8 cellular contexts compared by ENCODE assay signal in the genomic region with DNA sequence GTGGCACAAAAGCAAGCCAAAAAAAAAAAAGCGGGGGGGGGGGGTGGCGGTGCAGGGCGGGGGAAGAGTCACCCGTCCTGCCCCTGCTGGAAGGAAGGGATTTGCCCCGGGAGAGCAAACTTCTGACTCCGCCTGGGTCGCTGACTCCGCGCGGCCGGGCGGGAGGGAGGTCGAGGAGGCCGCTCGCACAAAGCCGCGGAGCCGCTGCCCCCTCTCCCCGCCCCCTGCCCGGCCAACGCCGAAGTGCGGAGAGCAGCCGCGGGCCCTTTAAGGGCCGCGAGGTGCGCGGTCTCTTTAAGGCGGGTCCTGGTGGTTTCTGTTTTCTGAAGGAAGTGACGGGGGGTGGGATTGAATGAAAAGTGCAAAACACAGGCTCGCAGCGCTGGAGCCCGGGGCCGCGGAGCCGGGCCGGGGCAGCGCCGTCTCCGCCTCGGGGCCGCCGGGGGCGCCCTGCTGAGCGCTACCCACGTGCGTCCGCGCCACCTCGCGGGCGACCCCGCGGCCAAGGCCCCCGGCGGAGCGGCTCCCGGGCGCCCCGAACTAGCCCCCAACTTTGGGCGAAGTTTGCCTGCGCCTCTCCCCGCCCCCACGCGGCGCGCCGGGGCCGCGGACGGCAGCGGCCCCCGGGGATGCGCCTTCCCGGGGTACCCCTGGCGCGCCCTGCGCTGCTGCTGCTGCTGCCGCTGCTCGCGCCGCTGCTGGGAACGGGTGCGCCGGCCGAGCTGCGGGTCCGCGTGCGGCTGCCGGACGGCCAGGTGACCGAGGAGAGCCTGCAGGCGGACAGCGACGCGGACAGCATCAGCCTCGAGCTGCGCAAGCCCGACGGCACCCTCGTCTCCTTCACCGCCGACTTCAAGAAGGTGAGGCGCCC. TPM values are rescaled to one million over a fixed set of nuclear protein-coding genes. Genes with fewer than 3 reads are reported as not detected.
DNase-seq lines count a peak whose midpoint lies in the region; ATAC-seq and TF ChIP-seq lines count a peak whose summit lies in the region.

A gene (plus strand): TSS at position 382 of the 871 bp plus-strand sequence. CDS start 248 bp downstream, at position 630.

- H3K9ac ChIP-seq in IMR-90 (ENCODE audit: low read depth, low read length) = peak within 1 kb of the TSS; percentile 88

- H3K4me3 ChIP-seq in IMR-90 (ENCODE audit: insufficient read depth, low read depth, low read length) (peak within 1 kb of the TSS; percentile 77), astrocyte of the cerebellum (ENCODE audit: low read depth, low read length) (peak within 1 kb of the TSS; percentile 58), aorta (ENCODE audit: low read length in 2 of 2) (peak within 1 kb of the TSS; percentile 51 to 81)

- BruUV-seq in IMR-90 (replicated peaks; lab: Mats Ljungman, UMichigan) = no TSS peak

- TF ChIP-seq CTCF in IMR-90 (conservative IDR thresholded peaks at IDR 0.05; ENCODE audit: low read depth, low read length) = peak; percentile 26; the same call in 1 of the 2 replicates
- TF ChIP-seq CTCF in astrocyte of the cerebellum (IDR thresholded peaks at IDR 0.05; ENCODE audit: low read depth, low read length, missing control alignments) = peak; percentile 6

- peak within 1 kb of the TSS; percentile 74 for H4K91ac ChIP-seq in IMR-90 (ENCODE audit: insufficient read depth, low read depth, low read length)

- H3K27ac ChIP-seq in IMR-90 (ENCODE audit: insufficient read depth, low read length) (peak within 1 kb of the TSS; percentile 92), aorta (ENCODE audit: low read depth in 1 of 2, low read length in 2 of 2) (no peak within 1 kb of the TSS)

- peak within 1 kb of the TSS; percentile 92 for H3K18ac ChIP-seq in IMR-90 (ENCODE audit: low read depth, low read length)

- H2BK5ac ChIP-seq in IMR-90 (ENCODE audit: low read depth, low read length, poor library complexity, severe bottlenecking) = peak within 1 kb of the TSS; percentile 49

- dilution Hi-C loops in IMR-90 (cut with HindIII; ENCODE audit: low sequenced_read_pairs, unreplicated experiment) = no loop called here

- ATAC-seq in GM21390 (IDR thresholded peaks at IDR 0.05; ENCODE audit: unreplicated experiment) = peak; percentile 89
- peak; percentile 82 for ATAC-seq in IMR-90 (ENCODE audit: low read depth)
- ATAC-seq in T-helper 17 cell = peak; percentile 89
- ATAC-seq in aorta (ENCODE audit: low FRiP score) = peak; percentile 82

- H4K20me1 ChIP-seq in IMR-90 (ENCODE audit: insufficient read depth, low read length) = peaks cover 4% of the 10 kb centered on the region; the same call in 1 of the 2 replicates

- peak within 1 kb of the TSS; percentile 94 to 96 for H4K8ac ChIP-seq in IMR-90 (ENCODE audit: low read depth in 2 of 2, low read length in 2 of 2)

- H4K5ac ChIP-seq in IMR-90 (ENCODE audit: low read depth, low read length) = peak within 1 kb of the TSS; percentile 96

- peak within 1 kb of the TSS; percentile 84 for H2BK20ac ChIP-seq in IMR-90 (ENCODE audit: low read depth, low read length)

- H3K27ac Mint-ChIP-seq in T-helper 17 cell = peak within 1 kb of the TSS; percentile 92

- peaks cover 20 to 50% of the 10 kb centered on the region in 2 experiments for H3K79me1 ChIP-seq in IMR-90 (ENCODE audit: low read depth in 1 of 2, low read length in 2 of 2)

- H3K4ac ChIP-seq in IMR-90 (ENCODE audit: low read depth, low read length) = peak within 1 kb of the TSS; percentile 84

- CTCF ChIA-PET in IMR-90 (lab: Yijun Ruan, JAX) = no interaction called here

- intact Hi-C loops in IMR-90 (cut with micrococcal nuclease) (loop anchor here (5.0 kb wide), 2 partner anchors 39 to 484 kb away; a partner anchor contains a TSS), aorta (cut with DNase I) (no loop called here)

- peak; percentile 79 for DNase-seq in COLO829 (ENCODE audit: low spot score)
- DNase-seq in IMR-90 = peak; percentile 83
- DNase-seq in T-helper 17 cell = peak in 2 of 3 donors; percentile 11 to 13
- DNase-seq in astrocyte of the cerebellum (ENCODE audit: low read depth) = peak; percentile 37
- peak; percentile 87 for DNase-seq in hepatic stellate cell (ENCODE audit: low spot score)
- DNase-seq in renal cortical epithelial cell (ENCODE audit: low read depth) = peak; percentile 74
- DNase-seq in aorta = peak; percentile 75 to 89

- H3K27me3 Mint-ChIP-seq in T-helper 17 cell = peaks cover 42% of the 10 kb centered on the region

- H3K4me3 Mint-ChIP-seq in T-helper 17 cell = peak within 1 kb of the TSS; percentile 97

- in situ Hi-C loops in IMR-90 (cut with MboI; ENCODE audit: low sequenced_read_pairs) = no loop called here
- in situ Hi-C loops in astrocyte of the cerebellum (cut with HindIII; ENCODE audit: low sequenced_read_pairs) = no loop called here

- peak within 1 kb of the TSS; percentile 70 for H3K56ac ChIP-seq in IMR-90 (ENCODE audit: extremely low read depth, insufficient read depth, low read length)

- peak within 1 kb of the TSS; percentile 86 for H3K14ac ChIP-seq in IMR-90 (replicated peaks; ENCODE audit: low read depth, low read length)

- peak within 1 kb of the TSS; percentile 37 for H2AK5ac ChIP-seq in IMR-90 (ENCODE audit: low read depth, low read length)

- POLR2A ChIA-PET in IMR-90 (lab: Charles Lee; ENCODE audit: unreplicated experiment) = interaction anchor here (0.6 kb wide), 1 partner anchor 42 kb away, joined by 6 read pairs; no protein-coding TSS in a partner anchor

- peak within 1 kb of the TSS; percentile 63 for H2AK9ac ChIP-seq in IMR-90 (replicated peaks; ENCODE audit: low read depth, low read length, poor library complexity)

- H3K9me3 ChIP-seq in IMR-90 (ENCODE audit: control insufficient read depth, insufficient read depth, low read length) = no peaks in the 10 kb centered on the region
- no peaks in the 10 kb centered on the region for H3K9me3 ChIP-seq in T-helper 17 cell (ENCODE audit: control insufficient read depth, low read length, poor library complexity, severe bottlenecking)
- no peaks in the 10 kb centered on the region for H3K9me3 ChIP-seq in aorta (ENCODE audit: control insufficient read depth, low read length)

- H2BK120ac ChIP-seq in IMR-90 (ENCODE audit: low read depth, low read length) = peak within 1 kb of the TSS; percentile 66

- no peak for TF ChIP-seq RAD21 in IMR-90 (IDR thresholded peaks at IDR 0.05; ENCODE audit: low read length)

- peak within 1 kb of the TSS; percentile 97 for H3K23ac ChIP-seq in IMR-90 (ENCODE audit: low read depth, low read length)

- H3K4me1 ChIP-seq in IMR-90 (ENCODE audit: control insufficient read depth, insufficient read depth, low read length) = peaks cover 17% of the 10 kb centered on the region
- no peaks in the 10 kb centered on the region for H3K4me1 ChIP-seq in aorta (ENCODE audit: control insufficient read depth in 1 of 2, insufficient read depth in 2 of 2, low read length in 2 of 2)

- H3K4me1 Mint-ChIP-seq in T-helper 17 cell = peaks cover 21% of the 10 kb centered on the region

- H2AFZ ChIP-seq in IMR-90 (replicated peaks; ENCODE audit: low read length, poor library complexity) = peak within 1 kb of the TSS; percentile 95

- H3K36me3 ChIP-seq in IMR-90 (ENCODE audit: control insufficient read depth, insufficient read depth, low read length) (no peaks in the 10 kb centered on the region), aorta (ENCODE audit: control insufficient read depth in 1 of 2, insufficient read depth in 2 of 2, low read length in 1 of 2) (no peaks in the 10 kb centered on the region)

- peak within 1 kb of the TSS; percentile 63; the same call in 1 of the 3 replicates for H2BK15ac ChIP-seq in IMR-90 (ENCODE audit: low read depth, low read length)

- H3K9me1 ChIP-seq in IMR-90 (ENCODE audit: insufficient read depth, low read length) = peaks cover 15% of the 10 kb centered on the region

- peaks cover 5% of the 10 kb centered on the region for H3K36me3 Mint-ChIP-seq in T-helper 17 cell (ENCODE audit: low read depth)

- TF ChIP-seq POLR2A in IMR-90 (IDR thresholded peaks at IDR 0.05; ENCODE audit: low read depth, low read length) = peak; percentile 56

- H3K27me3 ChIP-seq in IMR-90 (ENCODE audit: control insufficient read depth, insufficient read depth, low read length) (no peaks in the 10 kb centered on the region), aorta (ENCODE audit: control insufficient read depth in 1 of 2, insufficient read depth in 2 of 2, low read length in 1 of 2) (no peaks in the 10 kb centered on the region)

- peak within 1 kb of the TSS; percentile 97 for H3K4me2 ChIP-seq in IMR-90 (ENCODE audit: low read depth, low read length)

- WGBS in IMR-90 (ENCODE audit: extremely low coverage in 2 of 2, insufficient read length in 1 of 2), 2 experiments = 0% methylated on average over 41 of the region's 106 CpGs; no CpG with 5 or more reads in 1 of the 2 experiments
- WGBS in aorta, 2 donors = 1% methylated on average over 49 to 106 of the region's 106 CpGs

TF ChIP-seq in IMR-90, 13 proteins besides CTCF, POLR2A, EP300 and RAD21 (continues in another document):
- no peak for TF ChIP-seq RFX5 (IDR thresholded peaks at IDR 0.05; ENCODE audit: low read depth, low read length)
- no peak for TF ChIP-seq MAFK (IDR thresholded peaks at IDR 0.05; ENCODE audit: low read depth, low read length)
- TF ChIP-seq, protein P1, sequence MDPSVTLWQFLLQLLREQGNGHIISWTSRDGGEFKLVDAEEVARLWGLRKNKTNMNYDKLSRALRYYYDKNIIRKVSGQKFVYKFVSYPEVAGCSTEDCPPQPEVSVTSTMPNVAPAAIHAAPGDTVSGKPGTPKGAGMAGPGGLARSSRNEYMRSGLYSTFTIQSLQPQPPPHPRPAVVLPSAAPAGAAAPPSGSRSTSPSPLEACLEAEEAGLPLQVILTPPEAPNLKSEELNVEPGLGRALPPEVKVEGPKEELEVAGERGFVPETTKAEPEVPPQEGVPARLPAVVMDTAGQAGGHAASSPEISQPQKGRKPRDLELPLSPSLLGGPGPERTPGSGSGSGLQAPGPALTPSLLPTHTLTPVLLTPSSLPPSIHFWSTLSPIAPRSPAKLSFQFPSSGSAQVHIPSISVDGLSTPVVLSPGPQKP (IDR thresholded peaks at IDR 0.05; ENCODE audit: borderline replicate concordance, low read depth, low read length) = no peak
- TF ChIP-seq, protein P2, sequence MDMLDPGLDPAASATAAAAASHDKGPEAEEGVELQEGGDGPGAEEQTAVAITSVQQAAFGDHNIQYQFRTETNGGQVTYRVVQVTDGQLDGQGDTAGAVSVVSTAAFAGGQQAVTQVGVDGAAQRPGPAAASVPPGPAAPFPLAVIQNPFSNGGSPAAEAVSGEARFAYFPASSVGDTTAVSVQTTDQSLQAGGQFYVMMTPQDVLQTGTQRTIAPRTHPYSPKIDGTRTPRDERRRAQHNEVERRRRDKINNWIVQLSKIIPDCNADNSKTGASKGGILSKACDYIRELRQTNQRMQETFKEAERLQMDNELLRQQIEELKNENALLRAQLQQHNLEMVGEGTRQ (IDR thresholded peaks at IDR 0.05; ENCODE audit: low read depth, low read length) = peak; percentile 31; the same call in 1 of the 2 replicates
- TF ChIP-seq CEBPB (IDR thresholded peaks at IDR 0.05; ENCODE audit: low read depth, low read length) = no peak

RNA-seq across cellular contexts. Expression of the gene that starts here (rescaled TPM):
- total RNA-seq in IMR-90 (2012; rRNA removed) = 9.9 and 10.8 TPM in 2 replicates
- 42.0 and 53.1 TPM in 2 replicates for polyA plus RNA-seq in IMR-90 (2012; rRNA removed)
- polyA plus RNA-seq in IMR-90 (2012; cell fraction: cytosol; rRNA removed) = 68.2 and 111 TPM in 2 replicates
- 38.8 and 119 TPM in 2 replicates for polyA plus RNA-seq in IMR-90 (2012; cell fraction: nucleus; rRNA removed; ENCODE audit: low replicate concordance)
- total RNA-seq in T-helper 17 cell = 1 to 10 TPM; 1.3 to 3.8 TPM
- 11.1 and 29.1 TPM in 2 replicates for total RNA-seq in renal cortical epithelial cell
- total RNA-seq in aorta = 10 to 100 TPM; 23.6 to 79.1 TPM
- 1 to 10 TPM; 4.8 to 9.4 TPM for polyA plus RNA-seq in aorta

Comparison
In these comparisons a context has a peak if more than half of its experiments do, and no peak if none do; other contexts are left out.
1. DNase-seq: peak in every context shown above with its lines; median percentile 87 in hepatic stellate cell; 83 in IMR-90; 82 in aorta; 79 in COLO829; 74 in renal cortical epithelial cell; 37 in astrocyte of the cerebellum; 12 in T-helper 17 cell.